20 cellular contexts compared by ENCODE assay signal in the genomic region with DNA sequence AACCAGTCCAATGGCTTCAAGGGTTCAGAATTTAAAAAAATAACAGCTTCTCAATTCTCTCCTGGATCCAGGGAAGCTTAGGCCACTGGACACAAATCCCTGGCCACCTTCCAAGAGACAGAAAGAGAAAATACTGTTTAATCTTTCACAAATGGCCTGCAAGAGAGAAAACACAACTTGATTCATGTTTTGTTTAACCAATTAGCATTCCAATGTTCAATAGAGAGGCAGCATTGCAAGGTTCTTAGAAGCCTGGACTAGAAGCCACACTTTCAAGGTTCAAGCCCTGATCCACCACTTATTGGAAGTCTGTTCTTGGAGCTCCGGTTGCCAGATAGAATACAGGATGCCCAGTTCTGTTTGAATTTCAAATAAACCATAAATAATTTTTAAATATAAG.
DNase-seq lines count a peak whose midpoint lies in the region; ATAC-seq and TF ChIP-seq lines count a peak whose summit lies in the region.
"Had no signal": no experiment of that assay in that cellular context is flagged by ENCODE, and none has a peak within 500 bp of the region (broad histone marks: within the 10 kb centered on the region; RNA-seq: fewer than 3 reads in every experiment).

No MANE protein-coding gene starts in this region.

- no peak overlapping the region for H3K9ac ChIP-seq in IMR-90 (ENCODE audit: low read depth, low read length)
- H3K9ac ChIP-seq: SK-N-SH had no signal

- no peak for TF ChIP-seq RAD21 in IMR-90 (IDR thresholded peaks at IDR 0.05; ENCODE audit: low read length)

- no peaks in the 10 kb centered on the region for H3K27me3 ChIP-seq in IMR-90 (ENCODE audit: control insufficient read depth, insufficient read depth, low read length)

- peak; percentile 53 for ATAC-seq in IMR-90 (ENCODE audit: low read depth)
- no peak for ATAC-seq in GM18873 (IDR thresholded peaks at IDR 0.05; ENCODE audit: low FRiP score, unreplicated experiment)
- ATAC-seq: Panc1 had no signal

- H3K27me3 Mint-ChIP-seq in mesothelial cell of epicardium (ENCODE audit: low read depth) = no peaks in the 10 kb centered on the region

- H3K4ac ChIP-seq in IMR-90 (ENCODE audit: low read depth, low read length) = no peak overlapping the region

- in situ Hi-C loops in IMR-90 (cut with MboI; ENCODE audit: low sequenced_read_pairs) = no loop called here

- POLR2A ChIA-PET in IMR-90 (lab: Charles Lee; ENCODE audit: unreplicated experiment) = no interaction called here

- H4K8ac ChIP-seq in IMR-90 (ENCODE audit: low read depth in 2 of 2, low read length in 2 of 2) = no peak overlapping the region

- peaks cover 4% of the 10 kb centered on the region; the same call in 1 of the 2 replicates for H3K4me1 ChIP-seq in IMR-90 (ENCODE audit: control insufficient read depth, insufficient read depth, low read length)

- DNase-seq in AG08396 (ENCODE audit: low spot score) (peak; percentile 16), IMR-90 (peak; percentile 43), fibroblast of villous mesenchyme (ENCODE audit: low read depth) (peak; percentile 49), mesothelial cell of epicardium (ENCODE audit: low spot score in 2 of 2, unreplicated experiment in 2 of 2) (no peak), NCI-H2081 (lab: John Stamatoyannopoulos, UW) (no peak), MV-4-11 (lab: John Stamatoyannopoulos, UW) (no peak), DMS53 treated with DMSO at 0.1 percent for 48 hours (lab: John Stamatoyannopoulos, UW; ENCODE audit: unreplicated experiment) (no peak)
- DNase-seq: 8988T; CD4-positive, CD25-positive, alpha-beta regulatory T cell; Karpas-422; NCI-H1417 treated with DMSO at 0.1 percent for 48 hours; NCI-H187; NCI-H2107; NCI-H446 treated with DMSO at 0.1 percent for 48 hours; NCI-H526 treated with DMSO at 0.1 percent for 48 hours; SIG-M5; SK-N-SH had no signal

- no peak overlapping the region for H3K18ac ChIP-seq in IMR-90 (ENCODE audit: low read depth, low read length)

- no peak overlapping the region for H3K23ac ChIP-seq in IMR-90 (ENCODE audit: low read depth, low read length)

- H2AFZ ChIP-seq in IMR-90 (replicated peaks; ENCODE audit: low read length, poor library complexity) = no peak overlapping the region

- no peak overlapping the region for H3K4me2 ChIP-seq in IMR-90 (ENCODE audit: low read depth, low read length)
- H3K4me2 ChIP-seq: SK-N-SH had no signal

- BruUV-seq in IMR-90 (replicated peaks; lab: Mats Ljungman, UMichigan) = no TSS peak

- no peak overlapping the region for H2AK9ac ChIP-seq in IMR-90 (replicated peaks; ENCODE audit: low read depth, low read length, poor library complexity)

- TF ChIP-seq POLR2A in IMR-90 (IDR thresholded peaks at IDR 0.05; ENCODE audit: low read depth, low read length) = no peak

- H3K14ac ChIP-seq in IMR-90 (replicated peaks; ENCODE audit: low read depth, low read length) = no peak overlapping the region

- H4K20me1 ChIP-seq in IMR-90 (ENCODE audit: insufficient read depth, low read length) = no peaks in the 10 kb centered on the region

- peaks cover 13% of the 10 kb centered on the region for H3K4me1 Mint-ChIP-seq in mesothelial cell of epicardium
- H3K4me1 Mint-ChIP-seq: CD4-positive, CD25-positive, alpha-beta regulatory T cell; IgD-negative memory B cell had no signal

- no peak overlapping the region for H2AK5ac ChIP-seq in IMR-90 (ENCODE audit: low read depth, low read length)

- dilution Hi-C loops in IMR-90 (cut with HindIII; ENCODE audit: low sequenced_read_pairs, unreplicated experiment) = no loop called here

- no CpG with 5 or more reads among the region's 1 CpG for WGBS in IMR-90 (ENCODE audit: extremely low coverage in 2 of 2, insufficient read length in 1 of 2), 2 experiments

- H3K4me3 Mint-ChIP-seq in mesothelial cell of epicardium = no peak overlapping the region
- H3K4me3 Mint-ChIP-seq: CD4-positive, CD25-positive, alpha-beta regulatory T cell; IgD-negative memory B cell had no signal

- H3K27ac ChIP-seq in IMR-90 (ENCODE audit: insufficient read depth, low read length) = no peak overlapping the region

- CTCF ChIA-PET in IMR-90 (lab: Yijun Ruan, JAX) = no interaction called here

- peaks cover 36% of the 10 kb centered on the region for H3K9me3 Mint-ChIP-seq in mesothelial cell of epicardium

- peak overlapping the region; percentile 4 for H3K27ac Mint-ChIP-seq in mesothelial cell of epicardium
- H3K27ac Mint-ChIP-seq: CD4-positive, CD25-positive, alpha-beta regulatory T cell; IgD-negative memory B cell had no signal

- no peaks in the 10 kb centered on the region for H3K36me3 ChIP-seq in IMR-90 (ENCODE audit: control insufficient read depth, insufficient read depth, low read length)

- no peak overlapping the region for H2BK120ac ChIP-seq in IMR-90 (ENCODE audit: low read depth, low read length)

- H3K36me3 Mint-ChIP-seq in mesothelial cell of epicardium = peaks cover 9% of the 10 kb centered on the region
- H3K36me3 Mint-ChIP-seq: CD4-positive, CD25-positive, alpha-beta regulatory T cell; IgD-negative memory B cell had no signal

- intact Hi-C loops in IMR-90 (cut with micrococcal nuclease) = no loop called here

- H2BK5ac ChIP-seq in IMR-90 (ENCODE audit: low read depth, low read length, poor library complexity, severe bottlenecking) = no peak overlapping the region

- H4K5ac ChIP-seq in IMR-90 (ENCODE audit: low read depth, low read length) = no peak overlapping the region

- H3K56ac ChIP-seq in IMR-90 (ENCODE audit: extremely low read depth, insufficient read depth, low read length) = no peak overlapping the region

- H3K9me3 ChIP-seq in IMR-90 (ENCODE audit: control insufficient read depth, insufficient read depth, low read length) = peaks cover 5% of the 10 kb centered on the region; the same call in 1 of the 2 replicates
- H3K9me3 ChIP-seq: SK-N-SH had no signal

- no peak overlapping the region for H2BK15ac ChIP-seq in IMR-90 (ENCODE audit: low read depth, low read length)

- H4K91ac ChIP-seq in IMR-90 (ENCODE audit: insufficient read depth, low read depth, low read length) = no peak overlapping the region

- H3K4me3 ChIP-seq in IMR-90 (ENCODE audit: insufficient read depth, low read depth, low read length) (no peak overlapping the region), fibroblast of villous mesenchyme (ENCODE audit: low read depth, low read length) (no peak overlapping the region)

- peaks cover 2% of the 10 kb centered on the region; the same call in 1 of the 2 replicates for H3K9me1 ChIP-seq in IMR-90 (ENCODE audit: insufficient read depth, low read length)

- no peaks in the 10 kb centered on the region for H3K79me1 ChIP-seq in IMR-90 (ENCODE audit: low read depth in 1 of 2, low read length in 2 of 2)

- TF ChIP-seq CTCF in IMR-90 (conservative IDR thresholded peaks at IDR 0.05; ENCODE audit: low read depth, low read length) (no peak), fibroblast of villous mesenchyme (IDR thresholded peaks at IDR 0.05; ENCODE audit: insufficient read depth, low read depth, low read length) (no peak), mesothelial cell of epicardium (IDR thresholded peaks at IDR 0.05; ENCODE audit: unreplicated experiment) (no peak)

- no peak overlapping the region for H2BK20ac ChIP-seq in IMR-90 (ENCODE audit: low read depth, low read length)

TF ChIP-seq in IMR-90, 13 proteins besides CTCF, POLR2A, EP300 and RAD21:
- no peak for TF ChIP-seq USF2 (IDR thresholded peaks at IDR 0.05; ENCODE audit: low read depth, low read length)
- TF ChIP-seq MXI1 (IDR thresholded peaks at IDR 0.05; ENCODE audit: borderline replicate concordance, low read depth, low read length) = no peak
- no peak for TF ChIP-seq BHLHE40 (IDR thresholded peaks at IDR 0.05; ENCODE audit: low read depth, low read length)
- no peak for TF ChIP-seq MAFK (IDR thresholded peaks at IDR 0.05; ENCODE audit: low read depth, low read length)
- no peak for TF ChIP-seq FOS (IDR thresholded peaks at IDR 0.05; ENCODE audit: low read depth, low read length)
- TF ChIP-seq SMC3 (IDR thresholded peaks at IDR 0.05; ENCODE audit: low read depth, low read length) = no peak
- TF ChIP-seq CEBPB (IDR thresholded peaks at IDR 0.05; ENCODE audit: low read depth, low read length) = no peak
- TF ChIP-seq ELK1 (IDR thresholded peaks at IDR 0.05; ENCODE audit: borderline replicate concordance, low read depth, low read length) = no peak
- TF ChIP-seq MAZ (IDR thresholded peaks at IDR 0.05; ENCODE audit: borderline replicate concordance, low read depth, low read length) = no peak
- TF ChIP-seq NFE2L2 (IDR thresholded peaks at IDR 0.05; ENCODE audit: low read depth, low read length) = no peak
- no peak for TF ChIP-seq RCOR1 (IDR thresholded peaks at IDR 0.05; ENCODE audit: insufficient replicate concordance, low read length)
- no peak for TF ChIP-seq CHD1 (IDR thresholded peaks at IDR 0.05; ENCODE audit: low read depth, low read length)
- TF ChIP-seq RFX5 (IDR thresholded peaks at IDR 0.05; ENCODE audit: low read depth, low read length) = no peak

Comparison
In these comparisons a context has a peak if more than half of its experiments do, and no peak if none do; other contexts are left out.
1. DNase-seq: peak in AG08396 (single experiment), IMR-90 (single experiment) and fibroblast of villous mesenchyme (single experiment); none in mesothelial cell of epicardium (0 of 2), NCI-H2081 (0 of 2), MV-4-11 (single experiment) and DMS53 treated with DMSO at 0.1 percent for 48 hours (single experiment).